Comparison of ENCODE assay signal across 8 cellular contexts in the genomic region with DNA sequence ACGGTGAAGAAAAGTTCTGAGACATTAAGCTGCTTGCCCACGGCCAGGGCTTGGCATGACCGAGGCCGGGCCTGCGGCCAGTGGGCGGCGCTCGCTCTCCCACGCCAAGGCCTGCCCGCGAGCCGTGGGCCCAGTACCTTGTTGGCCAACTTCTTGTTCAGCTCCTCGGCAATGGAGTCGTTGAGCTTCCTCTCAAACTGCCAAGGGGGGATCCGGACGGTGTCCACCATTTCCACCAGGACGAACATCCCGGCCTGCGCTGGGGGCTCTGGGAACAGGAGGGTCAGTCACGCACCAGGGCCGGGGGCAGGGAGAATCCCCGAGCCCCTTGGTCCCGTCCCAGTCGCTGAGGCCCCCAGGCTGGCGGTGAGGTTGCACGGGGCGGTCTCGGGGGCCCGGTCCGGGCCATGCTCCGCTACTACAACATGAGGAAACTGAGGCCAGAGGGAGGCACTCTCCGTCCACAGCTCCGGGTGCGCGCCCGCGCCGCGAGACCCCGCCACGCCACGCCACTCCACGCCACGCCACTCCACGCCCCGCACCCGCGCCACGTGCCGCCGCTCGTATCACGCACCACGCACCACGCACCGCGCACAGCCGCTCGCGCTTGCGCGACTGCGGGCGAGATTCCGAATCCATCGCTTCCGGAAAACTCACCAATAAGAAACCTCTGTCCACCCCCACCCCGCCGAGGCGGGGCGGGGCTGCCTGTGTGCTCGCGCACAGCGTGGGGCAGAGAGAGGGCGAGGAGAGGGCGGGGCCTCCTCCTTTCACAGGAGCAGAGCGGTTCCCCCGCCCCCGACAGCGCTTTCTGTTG. TPM values are rescaled to one million over a fixed set of nuclear protein-coding genes. Genes with fewer than 3 reads are reported as not detected.
DNase-seq lines count a peak whose midpoint lies in the region; ATAC-seq and TF ChIP-seq lines count a peak whose summit lies in the region.

A gene with protein sequence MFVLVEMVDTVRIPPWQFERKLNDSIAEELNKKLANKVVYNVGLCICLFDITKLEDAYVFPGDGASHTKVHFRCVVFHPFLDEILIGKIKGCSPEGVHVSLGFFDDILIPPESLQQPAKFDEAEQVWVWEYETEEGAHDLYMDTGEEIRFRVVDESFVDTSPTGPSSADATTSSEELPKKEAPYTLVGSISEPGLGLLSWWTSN (minus strand): TSS at position 617 of the 817 bp plus-strand sequence. CDS start 369 bp downstream, at position 248.

- peaks cover 39% of the 10 kb centered on the region for H3K4me1 ChIP-seq in adipocyte (ENCODE audit: control insufficient read depth, insufficient read depth, low read length)

- DNase-seq in NCI-H1436 (lab: John Stamatoyannopoulos, UW) (peak; percentile 98), T follicular helper cell (ENCODE audit: low read depth) (peak; percentile 94), adipocyte (ENCODE audit: low read depth) (peak; percentile 99), cardiac septum (ENCODE audit: low spot score) (peak; percentile 99), pons (ENCODE audit: low spot score) (peak; percentile 98), type B pancreatic cell (ENCODE audit: extremely low spot score, unreplicated experiment) (peak; percentile 98)

- H3K4me1 Mint-ChIP-seq in type B pancreatic cell (ENCODE audit: unreplicated experiment) = peaks cover 30% of the 10 kb centered on the region

- peaks cover 3% of the 10 kb centered on the region for H3K36me3 Mint-ChIP-seq in type B pancreatic cell

- H3K9me3 Mint-ChIP-seq in type B pancreatic cell = no peaks in the 10 kb centered on the region

- no peaks in the 10 kb centered on the region for H3K36me3 ChIP-seq in adipocyte (ENCODE audit: control insufficient read depth, insufficient read depth, low read length, severe bottlenecking)

- intact Hi-C loops in cardiac septum (cut with DNase I) = loop anchor here (5.0 kb wide), 1 partner anchor 53 kb away; no protein-coding TSS in a partner anchor

- no peaks in the 10 kb centered on the region for H3K27me3 ChIP-seq in adipocyte (replicated peaks; ENCODE audit: control insufficient read depth, insufficient read depth, low read length)

- peak within 1 kb of the TSS; percentile 99 for H3K4me3 Mint-ChIP-seq in type B pancreatic cell

- peak within 1 kb of the TSS; percentile 97 for H3K9ac ChIP-seq in adipocyte (ENCODE audit: low read length)

- peak; percentile 96 for ATAC-seq in HG02798 (IDR thresholded peaks at IDR 0.05; ENCODE audit: poor library complexity, unreplicated experiment)

- H3K4me3 ChIP-seq in GM12875 (ENCODE audit: low read depth, low read length) (peak within 1 kb of the TSS; percentile 97), adipocyte (ENCODE audit: low read length) (peak within 1 kb of the TSS; percentile 91)

- H3K27ac Mint-ChIP-seq in type B pancreatic cell = peak within 1 kb of the TSS; percentile 95

- peak; percentile 70 for TF ChIP-seq CTCF in GM12875 (IDR thresholded peaks at IDR 0.05; ENCODE audit: borderline replicate concordance, insufficient read depth, low read depth, low read length)
- peak; percentile 60 for TF ChIP-seq CTCF in type B pancreatic cell (conservative IDR thresholded peaks at IDR 0.05)

- H3K27me3 Mint-ChIP-seq in type B pancreatic cell = no peaks in the 10 kb centered on the region

- H3K9me3 ChIP-seq in adipocyte (ENCODE audit: control insufficient read depth, low read length) = no peaks in the 10 kb centered on the region

RNA-seq across cellular contexts. Expression of the gene that starts here (rescaled TPM):
- total RNA-seq in cardiac septum (18.6 TPM), type B pancreatic cell (ENCODE audit: low replicate concordance) (40.1 and 46.6 TPM in 2 replicates)

Comparison
In these comparisons a context has a peak if more than half of its experiments do, and no peak if none do; other contexts are left out.
1. Peak in every context shown above with its lines: DNase-seq, ATAC-seq and H3K4me3 ChIP-seq.